8 cellular contexts compared by ENCODE assay signal in the genomic region with DNA sequence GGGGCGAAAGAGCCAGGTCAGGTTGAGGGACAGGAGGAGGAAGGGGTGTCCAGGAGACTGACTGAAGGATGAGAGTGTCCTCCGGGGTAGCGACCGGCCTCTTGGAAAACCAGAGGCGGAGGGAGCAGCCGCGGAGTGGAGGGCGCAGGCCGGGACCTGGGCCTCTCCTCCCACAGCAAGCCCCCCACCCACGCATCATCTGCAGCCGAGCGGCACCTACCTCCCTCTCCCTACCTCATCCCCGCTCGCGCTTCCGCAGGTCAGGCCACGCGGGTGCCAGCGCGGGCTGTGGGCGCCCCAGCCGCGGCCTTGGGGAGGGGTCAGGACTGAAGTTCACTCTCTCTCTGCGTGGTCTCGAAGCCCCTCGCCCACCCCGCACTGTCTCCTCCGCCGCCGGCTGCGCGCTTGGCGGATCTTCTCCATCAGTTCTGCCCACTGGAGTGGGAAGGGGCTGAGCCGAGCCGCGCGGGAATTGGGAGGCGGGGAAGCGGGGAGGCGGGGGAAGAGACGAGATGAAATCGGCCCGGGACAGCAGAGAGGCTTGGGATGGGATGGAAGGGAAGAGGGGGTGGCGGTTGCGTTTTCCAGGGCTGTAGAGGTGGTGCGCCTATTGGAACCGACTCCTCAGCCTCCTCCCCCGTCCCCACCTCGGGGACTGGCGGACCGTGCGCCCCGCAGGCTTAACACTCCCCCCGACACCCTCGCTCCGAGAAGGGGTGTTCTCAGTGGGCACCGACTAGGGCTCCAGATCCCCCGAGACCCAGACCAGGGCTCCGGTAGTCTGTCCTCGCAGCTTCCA. TPM values are rescaled to one million over a fixed set of nuclear protein-coding genes. Genes with fewer than 3 reads are reported as not detected.
DNase-seq lines count a peak whose midpoint lies in the region; ATAC-seq and TF ChIP-seq lines count a peak whose summit lies in the region.

No MANE protein-coding gene starts in this region.

- H3K9me3 ChIP-seq in endodermal cell (ENCODE audit: control insufficient read depth, low read length) (no peaks in the 10 kb centered on the region), mucosa of rectum (ENCODE audit: control insufficient read depth in 2 of 2, low read length in 2 of 2) (no peaks in the 10 kb centered on the region)

- no peaks in the 10 kb centered on the region for H3K27me3 ChIP-seq in endodermal cell (ENCODE audit: control insufficient read depth, insufficient read depth, low read length, poor library complexity, severe bottlenecking)
- H3K27me3 ChIP-seq in mucosa of rectum (ENCODE audit: control insufficient read depth in 2 of 2, insufficient read depth in 2 of 2, low read length in 2 of 2), result peaks cover 0 to 3% of the 10 kb centered on the region in 2 donors

- 1% methylated on average over 46 of the region's 60 CpGs; no CpG with 5 or more reads in 1 of the 2 experiments for WGBS in endodermal cell (ENCODE audit: insufficient coverage in 1 of 2, insufficient read length in 1 of 2), 2 experiments

- peak overlapping the region; percentile 86 for H3K4me3 Mint-ChIP-seq in endodermal cell
- H3K4me3 Mint-ChIP-seq in type B pancreatic cell, result peak overlapping the region; percentile 96

- H3K4me1 ChIP-seq in endodermal cell (ENCODE audit: control insufficient read depth, insufficient read depth, low read length) (no peaks in the 10 kb centered on the region), mucosa of rectum (ENCODE audit: control insufficient read depth in 2 of 2, insufficient read depth in 2 of 2, low read length in 2 of 2) (no peaks in the 10 kb centered on the region)

- no peaks in the 10 kb centered on the region for H3K36me3 Mint-ChIP-seq in endodermal cell (ENCODE audit: low read depth)
- H3K36me3 Mint-ChIP-seq in type B pancreatic cell, result no peaks in the 10 kb centered on the region

- peak overlapping the region; percentile 82 for H3K4me3 ChIP-seq in endodermal cell (ENCODE audit: low read length)
- H3K4me3 ChIP-seq in mucosa of rectum (ENCODE audit: low read length in 2 of 2), result peak overlapping the region; percentile 10 to 37

- H3K27me3 Mint-ChIP-seq in endodermal cell (ENCODE audit: insufficient read depth), result peaks cover 36% of the 10 kb centered on the region
- peaks cover 42% of the 10 kb centered on the region for H3K27me3 Mint-ChIP-seq in type B pancreatic cell

- H3K27ac Mint-ChIP-seq in endodermal cell (peak overlapping the region; percentile 92), type B pancreatic cell (peak overlapping the region; percentile 22)

- H3K36me3 ChIP-seq in endodermal cell (ENCODE audit: control insufficient read depth, insufficient read depth, low read length), result no peaks in the 10 kb centered on the region
- H3K36me3 ChIP-seq in mucosa of rectum (ENCODE audit: control insufficient read depth in 2 of 2, insufficient read depth in 2 of 2, low read length in 2 of 2), result no peaks in the 10 kb centered on the region

- DNase-seq in NCI-H748 (lab: John Stamatoyannopoulos, UW; ENCODE audit: unreplicated experiment) (peak; percentile 51), NCI-H748 treated with DMSO at 0.1 percent for 48 hours (lab: John Stamatoyannopoulos, UW) (no peak), endodermal cell (peak; percentile 70), type B pancreatic cell (ENCODE audit: extremely low spot score, unreplicated experiment) (peak; percentile 74), NCI-H1436 treated with DMSO at 0.1 percent for 48 hours (lab: John Stamatoyannopoulos, UW) (no peak), COLO829 (ENCODE audit: low spot score) (no peak)

- H3K9ac ChIP-seq in endodermal cell (ENCODE audit: extremely low read depth, low read length, poor library complexity, severe bottlenecking) (peak overlapping the region; percentile 41), mucosa of rectum (ENCODE audit: low read depth in 1 of 2, low read length in 2 of 2) (peak overlapping the region in 1 of 2 donors; percentile 10)

- H3K27ac ChIP-seq in endodermal cell (ENCODE audit: low read depth, low read length), result peak overlapping the region; percentile 57
- no peak overlapping the region for H3K27ac ChIP-seq in mucosa of rectum (ENCODE audit: low read depth in 2 of 2, low read length in 2 of 2)

- H3K4me1 Mint-ChIP-seq in endodermal cell (peaks cover 25% of the 10 kb centered on the region), type B pancreatic cell (ENCODE audit: unreplicated experiment) (peaks cover 21% of the 10 kb centered on the region)

- H3K9me3 Mint-ChIP-seq in endodermal cell (no peaks in the 10 kb centered on the region), type B pancreatic cell (no peaks in the 10 kb centered on the region)

- ATAC-seq in HG03135 (IDR thresholded peaks at IDR 0.05; ENCODE audit: unreplicated experiment), result no peak

- TF ChIP-seq CTCF in endodermal cell (conservative IDR thresholded peaks at IDR 0.05) (no peak), type B pancreatic cell (conservative IDR thresholded peaks at IDR 0.05) (no peak)

RNA-seq across cellular contexts. Expression of gene NLGN4X, which starts 1.8 kb away (rescaled TPM):
- total RNA-seq in endodermal cell (10 to 100 TPM; 19.2 to 76.9 TPM), type B pancreatic cell (ENCODE audit: low replicate concordance) (18.1 and 51.5 TPM in 2 replicates)
- polyA plus RNA-seq in endodermal cell (2013, experiment 1 of 2), result 18.2 TPM
- polyA plus RNA-seq in endodermal cell (2013, experiment 2 of 2), result 15.6 TPM

Comparison
In these comparisons a context has a peak if more than half of its experiments do, and no peak if none do; other contexts are left out.
1. DNase-seq: peak in NCI-H748 (single experiment), endodermal cell (single experiment) and type B pancreatic cell (single experiment); none in NCI-H748 treated with DMSO at 0.1 percent for 48 hours (single experiment), NCI-H1436 treated with DMSO at 0.1 percent for 48 hours (single experiment) and COLO829 (single experiment).